Comparison of ENCODE assay signal across 8 cellular contexts in the genomic region with DNA sequence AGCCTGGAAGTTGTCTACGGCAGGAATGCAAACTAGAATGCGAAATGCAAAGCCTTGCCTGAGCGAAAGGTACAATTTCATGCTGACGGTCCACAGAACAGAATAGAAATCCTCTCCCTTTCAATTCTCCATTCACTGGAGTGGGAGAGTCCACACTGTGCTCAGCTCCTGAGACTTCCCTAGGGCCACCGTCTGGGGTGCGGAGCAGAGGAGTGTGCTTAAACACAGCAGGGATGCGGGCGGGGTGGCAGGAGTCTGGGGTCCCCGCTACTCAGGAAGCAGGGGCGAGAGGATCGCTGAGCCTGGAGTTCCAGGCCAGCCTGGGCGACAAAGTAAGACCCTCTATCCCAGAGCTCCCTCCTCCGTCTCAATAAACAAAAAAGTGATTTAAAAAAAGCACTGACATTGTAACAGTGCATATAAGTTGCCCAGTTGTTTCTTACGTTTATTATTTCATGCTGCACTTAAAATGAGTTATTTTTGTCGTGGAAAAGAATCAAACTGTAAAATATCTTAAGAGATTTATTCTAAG. TPM values are rescaled to one million over a fixed set of nuclear protein-coding genes. Genes with fewer than 3 reads are reported as not detected.
DNase-seq lines count a peak whose midpoint lies in the region; ATAC-seq, FAIRE-seq and TF ChIP-seq lines count a peak whose summit lies in the region.

No MANE protein-coding gene starts in this region.

- intact Hi-C loops in activated CD4-positive, alpha-beta T cell treated with anti-CD3 and anti-CD28 coated beads, Interleukin-2, amount 10 ng/mL, durations not matched to agents 24 days and 14 days (cut with micrococcal nuclease): loop anchor here (2.0 to 10.0 kb wide), 4 partner anchors 176 to 468 kb away; a partner anchor contains a TSS

- H3K27me3 Mint-ChIP-seq in activated CD4-positive, alpha-beta T cell treated with anti-CD3 and anti-CD28 coated beads, Interleukin-2, amount 10 ng/mL, durations not matched to agents 24 days and 14 days: no peaks in the 10 kb centered on the region

- H3K4me3 Mint-ChIP-seq in activated CD4-positive, alpha-beta T cell treated with anti-CD3 and anti-CD28 coated beads, Interleukin-2, amount 10 ng/mL, durations not matched to agents 24 days and 14 days: peak overlapping the region; percentile 97

- H3K27ac Mint-ChIP-seq in activated CD4-positive, alpha-beta T cell treated with anti-CD3 and anti-CD28 coated beads, Interleukin-2, amount 10 ng/mL, durations not matched to agents 24 days and 14 days: peak overlapping the region; percentile 73

- TF ChIP-seq CTCF in WERI-Rb-1 (IDR thresholded peaks at IDR 0.05; ENCODE audit: low read depth, low read length) (no peak), fibroblast of villous mesenchyme (IDR thresholded peaks at IDR 0.05; ENCODE audit: insufficient read depth, low read depth, low read length) (no peak), osteoblast (IDR thresholded peaks at IDR 0.05; ENCODE audit: extremely low read depth, low read depth, low read length) (no peak)

- H3K36me3 Mint-ChIP-seq in activated CD4-positive, alpha-beta T cell treated with anti-CD3 and anti-CD28 coated beads, Interleukin-2, amount 10 ng/mL, durations not matched to agents 24 days and 14 days (ENCODE audit: low read depth): peaks cover 37% of the 10 kb centered on the region

- peak overlapping the region; percentile 99 for H2AFZ ChIP-seq in osteoblast (ENCODE audit: low read length)

- no peak for TF ChIP-seq POLR2A in GM12892 (IDR thresholded peaks at IDR 0.05; ENCODE audit: low read depth, low read length)

- no peak for DNase-seq in activated CD4-positive, alpha-beta T cell treated with anti-CD3 and anti-CD28 coated beads, Interleukin-2, amount 10 ng/mL, durations not matched to agents 24 days and 14 days
- DNase-seq in activated CD4-positive, alpha-beta T cell treated with anti-CD3 and anti-CD28 coated beads for 4 hours: no peak
- DNase-seq in WERI-Rb-1: peak; percentile 48
- DNase-seq in fibroblast of villous mesenchyme (ENCODE audit: low read depth): no peak
- DNase-seq in osteoblast (ENCODE audit: insufficient read length, low spot score, missing footprints): peak; percentile 86
- no peak for DNase-seq in HUDEP-2 (lab: John Stamatoyannopoulos, UW; ENCODE audit: unreplicated experiment in 76 of 76)
- DNase-seq in GM12892 (ENCODE audit: insufficient read length): no peak

- FAIRE-seq in GM12892 (lab: Jason Lieb, UNC): no peak

- peaks cover 21% of the 10 kb centered on the region for H3K9me3 Mint-ChIP-seq in activated CD4-positive, alpha-beta T cell treated with anti-CD3 and anti-CD28 coated beads, Interleukin-2, amount 10 ng/mL, durations not matched to agents 24 days and 14 days

- peaks cover 30% of the 10 kb centered on the region for H3K79me2 ChIP-seq in osteoblast (ENCODE audit: insufficient read depth, low read length)

- H3K36me3 ChIP-seq in WERI-Rb-1 (peaks cover 24% of the 10 kb centered on the region), osteoblast (ENCODE audit: insufficient read depth, low read length) (no peaks in the 10 kb centered on the region)

- peaks cover 12% of the 10 kb centered on the region for H3K9me3 ChIP-seq in WERI-Rb-1 (ENCODE audit: severe bottlenecking)
- no peaks in the 10 kb centered on the region for H3K9me3 ChIP-seq in osteoblast (ENCODE audit: low read depth, low read length)

- H3K4me3 ChIP-seq in WERI-Rb-1 (ENCODE audit: low read depth, low read length) (peak overlapping the region; percentile 95), fibroblast of villous mesenchyme (ENCODE audit: low read depth, low read length) (peak overlapping the region; percentile 87), osteoblast (ENCODE audit: insufficient read depth, low read length) (peak overlapping the region; percentile 86)

- peaks cover 15% of the 10 kb centered on the region for H3K4me1 Mint-ChIP-seq in activated CD4-positive, alpha-beta T cell treated with anti-CD3 and anti-CD28 coated beads, Interleukin-2, amount 10 ng/mL, durations not matched to agents 24 days and 14 days

- peak overlapping the region; percentile 84 for H3K27ac ChIP-seq in WERI-Rb-1
- peak overlapping the region; percentile 58 for H3K27ac ChIP-seq in osteoblast (ENCODE audit: low read depth, low read length)

- H3K4me1 ChIP-seq in osteoblast (ENCODE audit: insufficient read depth, low read length): peaks cover 16% of the 10 kb centered on the region

- H4K20me1 ChIP-seq in osteoblast (ENCODE audit: insufficient read depth, low read length): peaks cover 2% of the 10 kb centered on the region

- ATAC-seq in HG02885 (IDR thresholded peaks at IDR 0.05; ENCODE audit: poor library complexity, unreplicated experiment): peak; percentile 17

- H3K27me3 ChIP-seq in WERI-Rb-1 (ENCODE audit: insufficient read depth, low read depth, severe bottlenecking) (no peaks in the 10 kb centered on the region), osteoblast (ENCODE audit: insufficient read depth, low read length) (no peaks in the 10 kb centered on the region)

- H3K4me2 ChIP-seq in osteoblast (ENCODE audit: insufficient read depth, low read length): peak overlapping the region; percentile 100

RNA-seq across cellular contexts. Expression of a gene that starts 0.6 kb away (rescaled TPM):
- 8.9 TPM in 2 replicates for total RNA-seq in activated CD4-positive, alpha-beta T cell treated with anti-CD3 and anti-CD28 coated beads, Interleukin-2, amount 10 ng/mL, durations not matched to agents 24 days and 14 days
- total RNA-seq in fibroblast of villous mesenchyme (4.5 and 11.7 TPM in 2 replicates), osteoblast (8.3 and 9.8 TPM in 2 replicates)
- polyA plus RNA-seq in GM12892 (2012; ENCODE audit: missing spikeins): 7.0 TPM

RNA-seq across cellular contexts. Expression of a gene that starts 40.1 kb away (rescaled TPM):
- 4.4 and 6.5 TPM in 2 replicates for total RNA-seq in activated CD4-positive, alpha-beta T cell treated with anti-CD3 and anti-CD28 coated beads, Interleukin-2, amount 10 ng/mL, durations not matched to agents 24 days and 14 days
- total RNA-seq in fibroblast of villous mesenchyme (1.9 and 4.7 TPM in 2 replicates), osteoblast (4.7 and 5.0 TPM in 2 replicates)
- 1.8 TPM for polyA plus RNA-seq in GM12892 (2012; ENCODE audit: missing spikeins)

RNA-seq across cellular contexts. Expression of a gene that starts 50.4 kb away (rescaled TPM):
- not detected in 2 replicates for total RNA-seq in activated CD4-positive, alpha-beta T cell treated with anti-CD3 and anti-CD28 coated beads, Interleukin-2, amount 10 ng/mL, durations not matched to agents 24 days and 14 days
- total RNA-seq in fibroblast of villous mesenchyme (not detected in 2 replicates), osteoblast (not detected in 2 replicates)
- polyA plus RNA-seq in GM12892 (2012; ENCODE audit: missing spikeins): not detected

Comparison
In these comparisons a context has a peak if more than half of its experiments do, and no peak if none do; other contexts are left out.
1. DNase-seq: peak in WERI-Rb-1 (single experiment) and osteoblast (single experiment); none in activated CD4-positive, alpha-beta T cell treated with anti-CD3 and anti-CD28 coated beads, Interleukin-2, amount 10 ng/mL, durations not matched to agents 24 days and 14 days (single experiment), activated CD4-positive, alpha-beta T cell treated with anti-CD3 and anti-CD28 coated beads for 4 hours (0 of 2), fibroblast of villous mesenchyme (single experiment), HUDEP-2 (0 of 76) and GM12892 (single experiment).
2. Peak in every context shown above with its lines, with median percentiles within 50 percentile points of each other: H3K4me3 ChIP-seq.